1 cellular context compared by ENCODE assay signal in genomic region chr4:48483777-48484493, GRCh38.
TF ChIP-seq lines count a peak whose summit lies in the region.

No MANE protein-coding gene starts in this region.

TF ChIP-seq in H1, 55 proteins besides CTCF, POLR2A, EP300 and RAD21 (continued from another document):
- no peak for TF ChIP-seq TCF12 (IDR thresholded peaks at IDR 0.05; ENCODE audit: low read depth, low read length)
- no peak for TF ChIP-seq YY1 (IDR thresholded peaks at IDR 0.05; ENCODE audit: low read depth, low read length)
- no peak; the same call in 1 of the 2 replicates for TF ChIP-seq BACH1 (IDR thresholded peaks at IDR 0.05; ENCODE audit: low read length)
- TF ChIP-seq JUND (IDR thresholded peaks at IDR 0.05; ENCODE audit: low read length), result no peak
- no peak for TF ChIP-seq SP1 (IDR thresholded peaks at IDR 0.05; ENCODE audit: low read depth, low read length)
- no peak; the same call in 1 of the 2 replicates for TF ChIP-seq E2F6 (IDR thresholded peaks at IDR 0.05)
- no peak; the same call in 1 of the 2 replicates for TF ChIP-seq PHF8 (conservative IDR thresholded peaks at IDR 0.05; ENCODE audit: low read depth, low read length)
- peak; percentile 96 for TF ChIP-seq SUZ12 (IDR thresholded peaks at IDR 0.05; ENCODE audit: low read length)
- peak; percentile 75 for TF ChIP-seq KDM4A (IDR thresholded peaks at IDR 0.05; ENCODE audit: low read depth, low read length, severe bottlenecking)
- TF ChIP-seq CTBP2 (IDR thresholded peaks at IDR 0.05; ENCODE audit: borderline replicate concordance, insufficient read depth, insufficient read length, low read length), result no peak
- no peak for TF ChIP-seq CEBPB (IDR thresholded peaks at IDR 0.05; ENCODE audit: low read depth, low read length)
- no peak for TF ChIP-seq ATF3 (IDR thresholded peaks at IDR 0.05; ENCODE audit: insufficient read depth, low read depth, low read length)
- TF ChIP-seq BCL11A (IDR thresholded peaks at IDR 0.05; ENCODE audit: low read depth in 2 of 2, low read length in 2 of 2), result no peak
- TF ChIP-seq EZH2 (IDR thresholded peaks at IDR 0.05; ENCODE audit: low read depth, low read length, severe bottlenecking), result peak; percentile 93
- no peak for TF ChIP-seq FOSL1 (IDR thresholded peaks at IDR 0.05; ENCODE audit: insufficient read depth, low read depth, low read length)
- no peak for TF ChIP-seq CHD2 (IDR thresholded peaks at IDR 0.05; ENCODE audit: low read length)
- no peak for TF ChIP-seq MAFK (IDR thresholded peaks at IDR 0.05; ENCODE audit: low read depth, low read length)
- no peak for TF ChIP-seq SIRT6 (IDR thresholded peaks at IDR 0.05; ENCODE audit: low read length)
- TF ChIP-seq SIX5 (IDR thresholded peaks at IDR 0.05; ENCODE audit: low read depth, low read length), result no peak
- TF ChIP-seq SAP30 (IDR thresholded peaks at IDR 0.05; ENCODE audit: insufficient read depth, insufficient replicate concordance, low read length), result no peak
- no peak for TF ChIP-seq ZNF274 (IDR thresholded peaks at IDR 0.05; ENCODE audit: borderline replicate concordance, extremely low read depth, low read length)
- no peak for TF ChIP-seq ATF2 (IDR thresholded peaks at IDR 0.05; ENCODE audit: low read length)
- TF ChIP-seq GTF2F1 (IDR thresholded peaks at IDR 0.05; ENCODE audit: borderline replicate concordance, low read depth, low read length), result no peak
- no peak for TF ChIP-seq HDAC6 (IDR thresholded peaks at IDR 0.05; ENCODE audit: low read depth, low read length)
- no peak for TF ChIP-seq JUN (IDR thresholded peaks at IDR 0.05; ENCODE audit: low read depth, low read length)
